In the genomic region with DNA sequence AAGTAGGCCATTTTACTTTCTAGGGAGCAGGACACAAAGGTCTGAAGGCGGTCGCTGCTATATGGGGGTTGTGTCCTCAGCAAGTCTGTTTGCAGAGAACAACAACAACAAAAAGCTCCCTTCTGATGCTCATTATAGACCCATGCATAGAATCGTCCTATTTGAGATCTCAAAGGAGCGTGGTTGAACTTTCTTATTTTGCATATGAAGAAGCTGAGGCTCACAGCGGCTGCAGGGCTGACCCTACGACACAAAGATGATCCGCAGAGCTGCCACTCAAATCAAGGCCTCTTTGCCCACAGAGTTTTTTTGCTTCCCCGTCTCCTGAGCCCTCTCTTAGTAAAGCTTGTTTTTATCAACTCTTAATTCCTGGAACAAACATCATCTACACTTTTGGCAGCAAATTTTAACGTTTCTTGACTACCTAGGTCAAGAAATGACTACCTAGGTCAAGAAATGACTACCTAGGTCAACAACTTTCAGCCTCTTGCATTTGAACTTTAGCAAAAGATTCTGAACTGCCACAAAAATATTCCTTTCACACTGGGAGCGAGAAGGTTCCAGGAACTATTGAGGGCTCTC, we compare ENCODE assay signal across 18 cellular contexts.
"Had no signal": no experiment of that assay in that cellular context is flagged by ENCODE, and none has a peak within 500 bp of the region (broad histone marks: within the 10 kb centered on the region; RNA-seq: fewer than 3 reads in every experiment).

No MANE protein-coding gene starts in this region.

- H3K9me3 Mint-ChIP-seq: central memory CD8-positive, alpha-beta T cell; naive thymus-derived CD4-positive, alpha-beta T cell; stimulated activated naive B cell treated with anti-CD40 and anti-IgM and Interleukin-4, amounts not matched to agents 10 μg/mL and 1 μg/mL and 100 μg/mL, for 72 hours had no signal

- H3K4me3 Mint-ChIP-seq: central memory CD8-positive, alpha-beta T cell; naive thymus-derived CD4-positive, alpha-beta T cell; stimulated activated naive B cell treated with anti-CD40 and anti-IgM and Interleukin-4, amounts not matched to agents 10 μg/mL and 1 μg/mL and 100 μg/mL, for 72 hours had no signal

- H3K27ac ChIP-seq: brain microvascular endothelial cell, gastrocnemius medialis, sigmoid colon, SK-N-MC had no signal

- H3K36me3 ChIP-seq: brain microvascular endothelial cell, gastrocnemius medialis, sigmoid colon had no signal

- H3K4me3 ChIP-seq: gastrocnemius medialis, sigmoid colon, SK-N-MC had no signal

- H3K4me1 ChIP-seq: gastrocnemius medialis, sigmoid colon had no signal

- ATAC-seq: esophagus mucosa; gastrocnemius medialis; left ventricle myocardium superior; naive thymus-derived CD4-positive, alpha-beta T cell; stimulated activated naive B cell treated with anti-CD40 and anti-IgM and Interleukin-4, amounts not matched to agents 10 μg/mL and 1 μg/mL and 100 μg/mL, for 72 hours had no signal

- H3K27me3 ChIP-seq: brain microvascular endothelial cell, gastrocnemius medialis had no signal

- H3K36me3 Mint-ChIP-seq: stimulated activated naive B cell treated with anti-CD40 and anti-IgM and Interleukin-4, amounts not matched to agents 10 μg/mL and 1 μg/mL and 100 μg/mL, for 72 hours had no signal

- H3K27ac Mint-ChIP-seq: naive thymus-derived CD4-positive, alpha-beta T cell; stimulated activated naive B cell treated with anti-CD40 and anti-IgM and Interleukin-4, amounts not matched to agents 10 μg/mL and 1 μg/mL and 100 μg/mL, for 72 hours had no signal

- DNase-seq: activated CD4-positive, alpha-beta T cell treated with anti-CD3 and anti-CD28 coated beads for 48 hours; activated CD4-positive, CD25-positive, alpha-beta regulatory T cell; activated effector memory CD4-positive, alpha-beta T cell treated with anti-CD3 and anti-CD28 coated beads, Interleukin-2, amount 50 U/mL, for 16 hours; activated naive CD4-positive, alpha-beta T cell treated with anti-CD3 and anti-CD28 coated beads, Interleukin-2, amount 50 U/mL, for 16 hours; aorta; brain microvascular endothelial cell; cortex of kidney; effector CD8-positive, alpha-beta T cell; gastrocnemius medialis; left ventricle myocardium superior; mesenchymal stem cell; naive thymus-derived CD4-positive, alpha-beta T cell; sigmoid colon; stimulated activated CD4-positive, alpha-beta T cell treated with anti-CD3 and anti-CD28 coated beads, Interleukin-4, amount 100 ng/mL, for 24 hours; stimulated activated naive B cell treated with anti-CD40 and anti-IgM and Interleukin-4, amounts not matched to agents 10 μg/mL and 1 μg/mL and 100 μg/mL, for 72 hours had no signal

- H3K4me1 Mint-ChIP-seq: central memory CD8-positive, alpha-beta T cell had no signal

- H3K9me3 ChIP-seq: gastrocnemius medialis, sigmoid colon had no signal
